In the genomic region with DNA sequence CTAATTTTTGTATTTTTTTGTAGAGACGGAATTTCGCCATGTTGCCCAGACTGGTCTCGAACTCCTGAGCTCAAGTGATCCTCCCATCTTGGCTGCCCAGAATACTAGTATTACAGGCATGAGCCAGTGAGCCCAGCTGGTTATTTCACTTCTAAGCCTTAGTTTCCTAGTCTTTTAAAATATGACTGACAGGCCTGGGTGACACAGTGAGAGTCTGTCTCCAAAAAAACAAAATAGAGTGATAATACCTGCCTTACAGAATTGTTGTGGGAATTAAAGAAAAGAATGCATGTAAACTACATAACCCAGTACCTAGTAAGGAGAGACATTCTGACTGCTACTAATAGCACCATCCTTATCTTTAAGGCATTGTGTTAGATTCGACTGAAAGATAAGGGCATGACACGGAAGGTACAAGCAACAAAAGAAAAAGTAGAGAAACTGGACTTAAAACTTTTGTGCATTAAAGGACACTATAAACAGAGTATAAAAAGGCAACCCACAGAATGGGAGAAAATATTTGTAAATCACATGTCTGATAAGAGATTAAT, we compare ENCODE assay signal across 10 cellular contexts. TPM values are rescaled to one million over a fixed set of nuclear protein-coding genes. Genes with fewer than 3 reads are reported as not detected.
A peak's percentile ranks its signal among the peaks of the same experiment; 100 is the strongest.
DNase-seq lines count a peak whose midpoint lies in the region; TF ChIP-seq lines count a peak whose summit lies in the region.
"Had no signal": no experiment of that assay in that cellular context is flagged by ENCODE, and none has a peak within 500 bp of the region (broad histone marks: within the 10 kb centered on the region; RNA-seq: fewer than 3 reads in every experiment).

No MANE protein-coding gene starts in this region.

- 0 out of 2 replicates have a peak overlapping the region, but pooled peaks have one; percentile 49 for H3K4me2 ChIP-seq in PC-9

- POLR2A ChIA-PET in PC-9 (lab: Charles Lee; ENCODE audit: unreplicated experiment): interaction anchor here (0.6 to 0.7 kb wide), 3 partner anchors 8 to 39 kb away, joined by 3 to 7 read pairs (median 4); partner anchors contain the start of gene TOM1L2

- H3K36me3 ChIP-seq in PC-9 (ENCODE audit: low read depth): no peaks in the 10 kb centered on the region
- H3K36me3 ChIP-seq in effector memory CD4-positive, alpha-beta T cell (ENCODE audit: control insufficient read depth, insufficient read depth, low read length): no peaks in the 10 kb centered on the region

- TF ChIP-seq CTCF in C4-2B (conservative IDR thresholded peaks at IDR 0.05): no peak
- TF ChIP-seq CTCF in PC-9 (conservative IDR thresholded peaks at IDR 0.05): no peak
- no peak for TF ChIP-seq CTCF in osteocyte (IDR thresholded peaks at IDR 0.05)
- no peak for TF ChIP-seq CTCF in endothelial cell (IDR thresholded peaks at IDR 0.05; ENCODE audit: unreplicated experiment)

- H3K4me3 Mint-ChIP-seq in osteocyte (ENCODE audit: unreplicated experiment) (peak overlapping the region; percentile 10), endothelial cell (ENCODE audit: unreplicated experiment) (no peak overlapping the region)

- H3K4me1 ChIP-seq in PC-9 (replicated peaks; ENCODE audit: insufficient read depth): peaks cover 54% of the 10 kb centered on the region
- peaks cover 36% of the 10 kb centered on the region for H3K4me1 ChIP-seq in effector memory CD4-positive, alpha-beta T cell (ENCODE audit: control insufficient read depth, insufficient read depth, low read length, poor library complexity, severe bottlenecking)

- peaks cover 4% of the 10 kb centered on the region; the same call in 1 of the 2 replicates for H4K20me1 ChIP-seq in PC-9 (ENCODE audit: insufficient read depth)

- H3F3A ChIP-seq in PC-9 (ENCODE audit: insufficient read depth, low read depth): peaks cover 49% of the 10 kb centered on the region

- H3K27me3 Mint-ChIP-seq in osteocyte (ENCODE audit: unreplicated experiment) (no peaks in the 10 kb centered on the region), endothelial cell (ENCODE audit: unreplicated experiment) (no peaks in the 10 kb centered on the region)

- no peaks in the 10 kb centered on the region for H3K9me3 ChIP-seq in PC-9 (ENCODE audit: insufficient read depth, low read depth)
- no peaks in the 10 kb centered on the region for H3K9me3 ChIP-seq in effector memory CD4-positive, alpha-beta T cell (ENCODE audit: control insufficient read depth, low read length)

- H3K27ac Mint-ChIP-seq in osteocyte (ENCODE audit: unreplicated experiment): peak overlapping the region; percentile 90
- H3K27ac Mint-ChIP-seq in endothelial cell (ENCODE audit: unreplicated experiment): no peak overlapping the region

- H3K4me1 Mint-ChIP-seq in osteocyte (ENCODE audit: unreplicated experiment): peaks cover 48% of the 10 kb centered on the region
- peaks cover 16% of the 10 kb centered on the region for H3K4me1 Mint-ChIP-seq in endothelial cell (ENCODE audit: unreplicated experiment)

- peaks cover 6% of the 10 kb centered on the region for H3K36me3 Mint-ChIP-seq in osteocyte (ENCODE audit: unreplicated experiment)
- H3K36me3 Mint-ChIP-seq in endothelial cell (ENCODE audit: low read depth, unreplicated experiment): no peaks in the 10 kb centered on the region

- no TSS peak for BruUV-seq in PC-9 (replicated peaks; lab: Mats Ljungman, UMichigan)

- H2AFZ ChIP-seq in PC-9: no peak overlapping the region

- CTCF ChIA-PET in PC-9 (lab: Charles Lee): no interaction called here

- H3K27ac ChIP-seq in C4-2B (0 out of 2 replicates have a peak overlapping the region, but pooled peaks have one; percentile 16), PC-9 (peak overlapping the region; percentile 90; the same call in 1 of the 2 replicates)
- H3K27ac ChIP-seq in effector memory CD4-positive, alpha-beta T cell (ENCODE audit: insufficient read depth, low read length, poor library complexity, severe bottlenecking): peak overlapping the region; percentile 69

- no peak overlapping the region for H3K4me3 ChIP-seq in PC-9
- peak overlapping the region; percentile 45 for H3K4me3 ChIP-seq in effector memory CD4-positive, alpha-beta T cell (ENCODE audit: insufficient read depth, low read depth, low read length, poor library complexity, severe bottlenecking)

- H3K27me3 ChIP-seq in PC-9 (ENCODE audit: insufficient read depth, low read depth): no peaks in the 10 kb centered on the region
- H3K27me3 ChIP-seq in effector memory CD4-positive, alpha-beta T cell (replicated peaks; ENCODE audit: control insufficient read depth, insufficient read depth, low read length, poor library complexity, severe bottlenecking): no peaks in the 10 kb centered on the region

- intact Hi-C loops in PC-9 (cut with micrococcal nuclease; ENCODE audit: unreplicated experiment): no loop called here

- H3K79me2 ChIP-seq in PC-9 (ENCODE audit: low read depth): peaks cover 67% of the 10 kb centered on the region

- no peaks in the 10 kb centered on the region for H3K9me2 ChIP-seq in PC-9 (ENCODE audit: insufficient read depth)

- DNase-seq in PC-9 (no peak), osteocyte (ENCODE audit: extremely low spot score, unreplicated experiment) (no peak), H4 (ENCODE audit: low spot score) (no peak), ureter (ENCODE audit: low spot score) (no peak), COLO829 (ENCODE audit: low spot score) (no peak), endothelial cell (ENCODE audit: low spot score) (no peak)
- no peak for DNase-seq in effector memory CD4-positive, alpha-beta T cell
- DNase-seq: NCI-H187, occipital lobe had no signal

- no peaks in the 10 kb centered on the region for H3K9me3 Mint-ChIP-seq in osteocyte (ENCODE audit: unreplicated experiment)
- H3K9me3 Mint-ChIP-seq in endothelial cell (ENCODE audit: unreplicated experiment): no peaks in the 10 kb centered on the region

RNA-seq across cellular contexts. Expression of gene TOM1L2, which starts 11.6 kb away (rescaled TPM):
- 68.5 and 71.8 TPM in 2 replicates for total RNA-seq in PC-9 (2021)
- total RNA-seq in osteocyte: 69.7 and 69.8 TPM in 2 replicates
- total RNA-seq in H4 (2014; rRNA removed; shearing (Covaris generic)): 13.2 and 13.4 TPM in 2 replicates
- total RNA-seq in ureter: 119 TPM
- 26.9 TPM for total RNA-seq in endothelial cell (ENCODE audit: unreplicated experiment)

RNA-seq across cellular contexts. Expression of gene DRC3, which starts 12.1 kb away (rescaled TPM):
- 7.2 and 15.2 TPM in 2 replicates for total RNA-seq in PC-9 (2021)
- total RNA-seq in osteocyte: 2.1 and 2.9 TPM in 2 replicates
- total RNA-seq in H4 (2014; rRNA removed; shearing (Covaris generic)): 1.4 TPM in 1 of 2 replicates, not detected in the other
- total RNA-seq in ureter: 2.0 TPM
- 4.3 TPM for total RNA-seq in endothelial cell (ENCODE audit: unreplicated experiment)

Comparison
In these comparisons a context has a peak if more than half of its experiments do, and no peak if none do; other contexts are left out.
1. H3K27ac ChIP-seq: peak in every context shown above with its lines; median percentile 90 in PC-9; 69 in effector memory CD4-positive, alpha-beta T cell; 16 in C4-2B.